In genomic region chr2:6310186-6310909, GRCh38 we compare ENCODE assay signal across 10 cellular contexts.
DNase-seq lines count a peak whose midpoint lies in the region; ATAC-seq and TF ChIP-seq lines count a peak whose summit lies in the region.
"Had no signal": no experiment of that assay in that cellular context is flagged by ENCODE, and none has a peak within 500 bp of the region (broad histone marks: within the 10 kb centered on the region; RNA-seq: fewer than 3 reads in every experiment).

No MANE protein-coding gene starts in this region.

- H3K9me3 ChIP-seq in OCI-LY1 (ENCODE audit: low read length): no peaks in the 10 kb centered on the region

- no peaks in the 10 kb centered on the region for H3K9me2 ChIP-seq in OCI-LY1 (ENCODE audit: low read depth, low read length)

- H3K4me3 ChIP-seq in OCI-LY1 (ENCODE audit: low read depth, low read length, poor library complexity, severe bottlenecking): peak overlapping the region; percentile 20

- H4K20me1 ChIP-seq in OCI-LY1 (ENCODE audit: insufficient read depth, low read length): no peaks in the 10 kb centered on the region

- no peak for TF ChIP-seq CTCF in OCI-LY1 (IDR thresholded peaks at IDR 0.05; ENCODE audit: low read length)

- peak overlapping the region; percentile 46 for H3K4me2 ChIP-seq in OCI-LY1 (ENCODE audit: low read length)

- ATAC-seq in HG03103 (IDR thresholded peaks at IDR 0.05; ENCODE audit: low read depth, unreplicated experiment) (peak; percentile 20), GM18517 (IDR thresholded peaks at IDR 0.05; ENCODE audit: unreplicated experiment) (no peak)
- ATAC-seq: left colon, sciatic nerve had no signal

- H3K36me3 ChIP-seq in OCI-LY1 (ENCODE audit: insufficient read depth, low read length): no peaks in the 10 kb centered on the region; the same call in 1 of the 2 replicates

- H3K27me3 ChIP-seq in OCI-LY1 (ENCODE audit: insufficient read depth, low read length): no peaks in the 10 kb centered on the region

- H3F3A ChIP-seq in OCI-LY1 (ENCODE audit: insufficient read depth, low read length): no peaks in the 10 kb centered on the region

- H3K79me2 ChIP-seq in OCI-LY1 (ENCODE audit: insufficient read depth, low read length): no peaks in the 10 kb centered on the region

- H2AFZ ChIP-seq in OCI-LY1 (ENCODE audit: low read length): peak overlapping the region; percentile 31; the same call in 1 of the 2 replicates

- peak overlapping the region; percentile 58 for H3K9ac ChIP-seq in OCI-LY1 (ENCODE audit: low read length)

- H3K27ac ChIP-seq in OCI-LY1 (ENCODE audit: low read depth, low read length, poor library complexity, severe bottlenecking): peak overlapping the region; percentile 93

- DNase-seq in NCI-H748 (lab: John Stamatoyannopoulos, UW; ENCODE audit: unreplicated experiment): peak; percentile 16
- DNase-seq in NCI-H748 treated with DMSO at 0.1 percent for 48 hours (lab: John Stamatoyannopoulos, UW): no peak
- no peak for DNase-seq in dedifferentiated amniotic fluid mesenchymal stem cell (ENCODE audit: extremely low spot score)
- DNase-seq in islet precursor cell: no peak
- no peak for DNase-seq in cerebellar nuclear complex (lab: John Stamatoyannopoulos, UW)
- DNase-seq: left colon had no signal

- peaks cover 64% of the 10 kb centered on the region for H3K4me1 ChIP-seq in OCI-LY1 (ENCODE audit: insufficient read depth, low read length, severe bottlenecking)
